11 cellular contexts compared by ENCODE assay signal in genomic region chr7:129742267-129742666, GRCh38.
A peak's percentile ranks its signal among the peaks of the same experiment; 100 is the strongest.
DNase-seq lines count a peak whose midpoint lies in the region; ATAC-seq and TF ChIP-seq lines count a peak whose summit lies in the region.
"Had no signal": no experiment of that assay in that cellular context is flagged by ENCODE, and none has a peak within 500 bp of the region (broad histone marks: within the 10 kb centered on the region; RNA-seq: fewer than 3 reads in every experiment).

No MANE protein-coding gene starts in this region.

- TF ChIP-seq CTCF in brain (conservative IDR thresholded peaks at IDR 0.05) (no peak), PC-3 (conservative IDR thresholded peaks at IDR 0.05; ENCODE audit: low read depth, low read length) (no peak)

- DNase-seq in NCI-H2107 treated with DMSO at 0.1 percent for 48 hours (lab: John Stamatoyannopoulos, UW; ENCODE audit: unreplicated experiment) (peak; percentile 64), NCI-H2107 (lab: John Stamatoyannopoulos, UW) (no peak), left ventricle myocardium superior (no peak), Right ventricle myocardium superior (no peak), SIG-M5 (lab: John Stamatoyannopoulos, UW) (no peak), PC-3 (no peak)

- no peaks in the 10 kb centered on the region for H4K20me1 ChIP-seq in PC-3 (ENCODE audit: low read length)

- H3K27me3 Mint-ChIP-seq in brain = no peaks in the 10 kb centered on the region

- H3K79me2 ChIP-seq in PC-3 (ENCODE audit: low read length) = no peaks in the 10 kb centered on the region

- peaks cover 27% of the 10 kb centered on the region for H3K4me1 ChIP-seq in PC-3 (ENCODE audit: insufficient read depth, low read length)

- H3K27me3 ChIP-seq in PC-3 (ENCODE audit: low read length) = no peaks in the 10 kb centered on the region

- ATAC-seq in left ventricle myocardium superior (peak; percentile 34), Right ventricle myocardium superior (ENCODE audit: poor library complexity) (no peak), GM21367 (IDR thresholded peaks at IDR 0.05; ENCODE audit: unreplicated experiment) (no peak), PC-3 (no peak)
- ATAC-seq: GM12878, HCT116 had no signal

- H3K4me3 ChIP-seq in PC-3 (ENCODE audit: low read length) = no peak overlapping the region
- H3K4me3 ChIP-seq: GM12878 had no signal

- H3K9me2 ChIP-seq in PC-3 (replicated peaks; ENCODE audit: low read length) = no peaks in the 10 kb centered on the region

- H3K4me3 Mint-ChIP-seq in brain = no peak overlapping the region
- H3K4me3 Mint-ChIP-seq: CD14-positive monocyte had no signal

- intact Hi-C loops in left ventricle myocardium superior (cut with micrococcal nuclease) (no loop called here), Right ventricle myocardium superior (cut with DNase I) (no loop called here), PC-3 (cut with micrococcal nuclease) (loop anchor here (10.0 kb wide), 1 partner anchor 83 kb away; no protein-coding TSS in a partner anchor)

- no peak overlapping the region for H3K9ac ChIP-seq in PC-3 (ENCODE audit: low read length)

- no peak overlapping the region for H3K27ac ChIP-seq in PC-3 (ENCODE audit: low read length)

- H3K9me3 Mint-ChIP-seq in brain = no peaks in the 10 kb centered on the region
- H3K9me3 Mint-ChIP-seq: CD14-positive monocyte had no signal

- H3K4me1 Mint-ChIP-seq in brain = peaks cover 60% of the 10 kb centered on the region
- H3K4me1 Mint-ChIP-seq: CD14-positive monocyte had no signal

- H3K27ac Mint-ChIP-seq in brain = peak overlapping the region; percentile 54 to 92 (median 88)
- H3K27ac Mint-ChIP-seq: CD14-positive monocyte had no signal

- H3K36me3 Mint-ChIP-seq in brain = peaks cover 21% of the 10 kb centered on the region

- H3K36me3 ChIP-seq in PC-3 (ENCODE audit: low read depth, low read length) = no peaks in the 10 kb centered on the region; the same call in 1 of the 2 replicates

- H3K4me2 ChIP-seq in PC-3 (ENCODE audit: low read length) = no peak overlapping the region

- CTCF ChIA-PET in PC-3 (lab: Charles Lee) = no interaction called here

- H2AFZ ChIP-seq in PC-3 (ENCODE audit: low read length) = no peak overlapping the region

- POLR2A ChIA-PET in PC-3 (lab: Charles Lee; ENCODE audit: unreplicated experiment) = no interaction called here

- no peaks in the 10 kb centered on the region for H3K9me3 ChIP-seq in PC-3 (ENCODE audit: low read length)

- H3F3A ChIP-seq in PC-3 (ENCODE audit: low read length, unreplicated experiment) = no peaks in the 10 kb centered on the region

- no TSS peak for BruUV-seq in PC-3 (replicated peaks; lab: Mats Ljungman, UMichigan)
